In genomic region chr14:54829486-54830224, GRCh38 we compare ENCODE assay signal across 28 cellular contexts.
"Had no signal": no experiment of that assay in that cellular context is flagged by ENCODE, and none has a peak within 500 bp of the region (broad histone marks: within the 10 kb centered on the region; RNA-seq: fewer than 3 reads in every experiment).

No MANE protein-coding gene starts in this region.

- H3K27me3 Mint-ChIP-seq: stimulated activated naive CD8-positive, alpha-beta T cell treated with anti-CD3 and anti-CD28 coated beads, Interleukin-15, Interleukin-2, amounts not matched to agents 100 ng/mL and 50 ng/mL, for 24 hours; type B pancreatic cell had no signal

- H3K4me3 ChIP-seq: left lung, lower lobe of right lung, pancreas, prostate gland, sigmoid colon, spleen, suprapubic skin, thoracic aorta, tibial artery, uterus had no signal

- H3K27ac Mint-ChIP-seq: immature natural killer cell; naive thymus-derived CD8-positive, alpha-beta T cell; nephron; stimulated activated effector memory CD8-positive, alpha-beta T cell treated with anti-CD3 and anti-CD28 coated beads, Interleukin-12 subunit alpha, Interleukin-12 subunit beta, amount 100 ng/mL, for 72 hours; stimulated activated naive CD8-positive, alpha-beta T cell treated with anti-CD3 and anti-CD28 coated beads, Interleukin-15, Interleukin-2, amounts not matched to agents 100 ng/mL and 50 ng/mL, for 24 hours; type B pancreatic cell had no signal

- H3K36me3 Mint-ChIP-seq: stimulated activated effector memory CD8-positive, alpha-beta T cell treated with anti-CD3 and anti-CD28 coated beads, Interleukin-12 subunit alpha, Interleukin-12 subunit beta, amount 100 ng/mL, for 72 hours; type B pancreatic cell had no signal

- DNase-seq: immature natural killer cell; kidney; left colon; left lung; lower lobe of right lung; mammary epithelial cell; mesenchymal stem cell; naive thymus-derived CD8-positive, alpha-beta T cell; nucleus accumbens; pancreas; posterior cingulate gyrus; retina; right cardiac atrium; sigmoid colon; small intestine; spleen; stimulated activated CD4-positive, alpha-beta T cell treated with anti-CD3 and anti-CD28 coated beads, Interleukin-4, amount 100 ng/mL, for 24 hours; stimulated activated naive CD4-positive, alpha-beta T cell; tibial artery; uterus had no signal

- H3K9me3 ChIP-seq: pancreas, prostate gland, sigmoid colon, suprapubic skin, thoracic aorta, uterus had no signal

- H3K4me1 ChIP-seq: left lung, lower lobe of right lung, pancreas, prostate gland, sigmoid colon, spleen, suprapubic skin, tibial artery, uterus had no signal

- H3K36me3 ChIP-seq: left lung, lower lobe of right lung, pancreas, prostate gland, sigmoid colon, spleen, suprapubic skin, thoracic aorta, tibial artery, uterus had no signal

- H3K4me3 Mint-ChIP-seq: immature natural killer cell; naive thymus-derived CD8-positive, alpha-beta T cell; nephron; neural crest cell; stimulated activated effector memory CD8-positive, alpha-beta T cell treated with anti-CD3 and anti-CD28 coated beads, Interleukin-12 subunit alpha, Interleukin-12 subunit beta, amount 100 ng/mL, for 72 hours; stimulated activated naive CD8-positive, alpha-beta T cell treated with anti-CD3 and anti-CD28 coated beads, Interleukin-15, Interleukin-2, amounts not matched to agents 100 ng/mL and 50 ng/mL, for 24 hours; type B pancreatic cell had no signal

- ATAC-seq: left colon; left lung; lower lobe of right lung; naive thymus-derived CD8-positive, alpha-beta T cell; pancreas; right cardiac atrium; stimulated activated effector memory CD8-positive, alpha-beta T cell treated with anti-CD3 and anti-CD28 coated beads, Interleukin-12 subunit alpha, Interleukin-12 subunit beta, amount 100 ng/mL, for 72 hours had no signal

- H3K27ac ChIP-seq: left lung, lower lobe of right lung, pancreas, prostate gland, sigmoid colon, spleen, suprapubic skin, thoracic aorta, tibial artery, uterus had no signal

- H3K27me3 ChIP-seq: left lung, pancreas, sigmoid colon, spleen, suprapubic skin, tibial artery, uterus had no signal

- H3K4me1 Mint-ChIP-seq: immature natural killer cell; naive thymus-derived CD8-positive, alpha-beta T cell; nephron; neural crest cell; stimulated activated effector memory CD8-positive, alpha-beta T cell treated with anti-CD3 and anti-CD28 coated beads, Interleukin-12 subunit alpha, Interleukin-12 subunit beta, amount 100 ng/mL, for 72 hours had no signal
